ENCODE assay signal across 1 cellular context in genomic region chr4:76002176-76002575, GRCh38.
TF ChIP-seq lines count a peak whose summit lies in the region.

No MANE protein-coding gene starts in this region.

TF ChIP-seq in K562, 482 proteins besides CTCF, POLR2A, EP300 and RAD21 (continued from another document and continues in another):
- TF ChIP-seq MEF2D (tag; conservative IDR thresholded peaks at IDR 0.05; ENCODE audit: low read depth) (no peak), JUND (IDR thresholded peaks at IDR 0.05; ENCODE audit: borderline replicate concordance, low read depth, low read length) (peak; percentile 86), JUND (tag; IDR thresholded peaks at IDR 0.05; ENCODE audit: borderline replicate concordance, low read depth, low read length) (peak; percentile 64; the same call in 2 of the 3 replicates), ZBED1 (IDR thresholded peaks at IDR 0.05) (no peak), ADNP (tag; IDR thresholded peaks at IDR 0.05) (no peak), NR3C1 (CRISPR knock-in tag; IDR thresholded peaks at IDR 0.05) (no peak), ZNF398 (CRISPR knock-in tag; IDR thresholded peaks at IDR 0.05) (no peak), ARID1B (IDR thresholded peaks at IDR 0.05) (0 out of 2 replicates have a peak, but pooled peaks have one; percentile 30), L3MBTL2 (IDR thresholded peaks at IDR 0.05) (peak; percentile 92), ZSCAN32 (CRISPR knock-in tag; IDR thresholded peaks at IDR 0.05) (peak; percentile 86), SOX6 (IDR thresholded peaks at IDR 0.05) (peak; percentile 93), NCOA1 (IDR thresholded peaks at IDR 0.05; ENCODE audit: low read depth) (peak; percentile 34; the same call in 1 of the 2 replicates), ZNF224 (CRISPR knock-in tag; IDR thresholded peaks at IDR 0.05) (no peak), ATF6 (CRISPR knock-in tag; IDR thresholded peaks at IDR 0.05) (no peak), MNT (conservative IDR thresholded peaks at IDR 0.05) (peak; percentile 42 to 53; a peak in 1 of 4 replicates), NFATC3 (IDR thresholded peaks at IDR 0.05) (no peak), E2F1 (CRISPR knock-in tag; IDR thresholded peaks at IDR 0.05) (no peak), BCL6 (CRISPR knock-in tag; IDR thresholded peaks at IDR 0.05) (no peak; the same call in 1 of the 2 replicates), POLR2B (IDR thresholded peaks at IDR 0.05; ENCODE audit: low read depth, partially characterized antibody) (no peak), ETS2 (tag; IDR thresholded peaks at IDR 0.05; ENCODE audit: borderline replicate concordance, poor library complexity, severe bottlenecking) (peak; percentile 33), ZNF395 (CRISPR knock-in tag; IDR thresholded peaks at IDR 0.05) (peak; percentile 71; the same call in 1 of the 2 replicates), MTA3 (IDR thresholded peaks at IDR 0.05; ENCODE audit: borderline replicate concordance) (no peak), DLX4 (CRISPR knock-in tag; IDR thresholded peaks at IDR 0.05) (no peak), MCM5 (IDR thresholded peaks at IDR 0.05; ENCODE audit: low read depth) (no peak), SRSF7 (optimal IDR thresholded peaks at IDR 0.05; ENCODE audit: low read depth, low read length) (no peak), CXXC5 (CRISPR knock-in tag; IDR thresholded peaks at IDR 0.05) (peak; percentile 40; the same call in 1 of the 2 replicates), MAFF (IDR thresholded peaks at IDR 0.05; ENCODE audit: low read length) (no peak), ZNF512 (tag; IDR thresholded peaks at IDR 0.05) (no peak), KHSRP (IDR thresholded peaks at IDR 0.05) (no peak), ZFP91 (CRISPR knock-in tag; IDR thresholded peaks at IDR 0.05) (no peak), TRIM24 (IDR thresholded peaks at IDR 0.05) (peak; percentile 95 to 96), SRSF1 (IDR thresholded peaks at IDR 0.05; ENCODE audit: low read depth, low read length) (no peak), CEBPB (tag; IDR thresholded peaks at IDR 0.05) (peak; percentile 91), IFI16 (CRISPR knock-in tag; IDR thresholded peaks at IDR 0.05) (no peak), ZKSCAN1 (IDR thresholded peaks at IDR 0.05; ENCODE audit: low read depth, low read length) (no peak), ZNF445 (CRISPR knock-in tag; IDR thresholded peaks at IDR 0.05; ENCODE audit: low read depth) (no peak), ZNF354B (CRISPR knock-in tag; IDR thresholded peaks at IDR 0.05) (no peak), ZBTB8A (IDR thresholded peaks at IDR 0.05; ENCODE audit: partially characterized antibody) (no peak), ZNF174 (CRISPR knock-in tag; IDR thresholded peaks at IDR 0.05) (no peak), SP1 (CRISPR knock-in tag; IDR thresholded peaks at IDR 0.05) (no peak), ZNF764 (CRISPR knock-in tag; IDR thresholded peaks at IDR 0.05; ENCODE audit: low read depth) (no peak), MBD1 (CRISPR knock-in tag; IDR thresholded peaks at IDR 0.05) (no peak), ZNF277 (CRISPR knock-in tag; IDR thresholded peaks at IDR 0.05; ENCODE audit: borderline replicate concordance) (no peak), NKRF (IDR thresholded peaks at IDR 0.05; ENCODE audit: borderline replicate concordance) (no peak), DMBX1 (CRISPR knock-in tag; IDR thresholded peaks at IDR 0.05; ENCODE audit: borderline replicate concordance) (no peak), ZNF431 (CRISPR knock-in tag; IDR thresholded peaks at IDR 0.05) (no peak)
